ENCODE assay signal across 8 cellular contexts in genomic region chr4:77862478-77863216, GRCh38. TPM values are rescaled to one million over a fixed set of nuclear protein-coding genes. Genes with fewer than 3 reads are reported as not detected.
DNase-seq lines count a peak whose midpoint lies in the region; ATAC-seq and TF ChIP-seq lines count a peak whose summit lies in the region.

MRPL1 (plus strand) TSS chr4:77862830; CDS start chr4:77862849, 19 bp downstream.

- peak in 1 of 2 donors; percentile 41 for TF ChIP-seq CTCF in right atrium auricular region (IDR thresholded peaks at IDR 0.05)
- peak in 1 of 4 experiments; percentile 12 for TF ChIP-seq CTCF in uterus (IDR thresholded peaks at IDR 0.05)

- no peaks in the 10 kb centered on the region for H3K27me3 ChIP-seq in right atrium auricular region
- H3K27me3 ChIP-seq in uterus = no peaks in the 10 kb centered on the region

- intact Hi-C loops in T-helper 2 cell treated with Interferon-gamma antibody and Interleukin-4, amounts not matched to agents 100 ng/mL and 5 ng/mL, for 36 hours (cut with micrococcal nuclease) = loop anchor here (1.0 to 5.0 kb wide), 7 partner anchors 8 to 915 kb away; partner anchors contain the start of gene BMP2K
- intact Hi-C loops in uterus (cut with DNase I; ENCODE audit: low total_unique reads) = loop anchor here (5.0 kb wide), 1 partner anchor 45 kb away; the partner anchor contains the start of gene CNOT6L

- H3K4me1 ChIP-seq in right atrium auricular region (peaks cover 0 to 19% of the 10 kb centered on the region in 2 donors), uterus (peaks cover 0 to 4% of the 10 kb centered on the region in 2 donors)

- H3K4me3 ChIP-seq in right atrium auricular region (peak within 1 kb of the TSS; percentile 67 to 73), uterus (peak within 1 kb of the TSS; percentile 55 to 77)

- no peaks in the 10 kb centered on the region for H3K36me3 ChIP-seq in right atrium auricular region
- no peaks in the 10 kb centered on the region for H3K36me3 ChIP-seq in uterus

- peak within 1 kb of the TSS; percentile 90 to 91 for H3K27ac ChIP-seq in right atrium auricular region
- H3K27ac ChIP-seq in uterus = peak within 1 kb of the TSS; percentile 92 to 97

- DNase-seq in NCI-H187 treated with DMSO at 0.1 percent for 48 hours (lab: John Stamatoyannopoulos, UW) = peak; percentile 98
- peak; percentile 36 to 94 (median 84) for DNase-seq in anterior cingulate cortex (lab: John Stamatoyannopoulos, UW)
- peak; percentile 96 for DNase-seq in right atrium auricular region (ENCODE audit: low spot score)
- DNase-seq in pulmonary artery endothelial cell (ENCODE audit: low read depth, low spot score) = peak; percentile 83
- peak; percentile 88 to 92 for DNase-seq in uterus

- TF ChIP-seq POLR2A in uterus (IDR thresholded peaks at IDR 0.05) = peak in 1 of 2 donors; percentile 37

- peak; percentile 78 for ATAC-seq in GM18499 (IDR thresholded peaks at IDR 0.05; ENCODE audit: insufficient read depth, unreplicated experiment)
- peak; percentile 87 for ATAC-seq in HG02943 (IDR thresholded peaks at IDR 0.05; ENCODE audit: low read depth, unreplicated experiment)

- H3K9me3 ChIP-seq in right atrium auricular region (no peaks in the 10 kb centered on the region), uterus (no peaks in the 10 kb centered on the region)

RNA-seq across cellular contexts. Expression of gene MRPL1, which starts in this region (rescaled TPM):
- 36.5 and 49.9 TPM in 2 replicates for total RNA-seq in T-helper 2 cell treated with Interferon-gamma antibody and Interleukin-4, amounts not matched to agents 100 ng/mL and 5 ng/mL, for 36 hours
- total RNA-seq in right atrium auricular region = 10 to 100 TPM; 17.4 to 32.0 TPM
- 28.4 and 48.8 TPM in 2 replicates for total RNA-seq in pulmonary artery endothelial cell
- 10 to 100 TPM; 15.1 to 75.9 (median 34.8) TPM for total RNA-seq in uterus

Comparison
In these comparisons a context has a peak if more than half of its experiments do, and no peak if none do; other contexts are left out.
1. Peak in every context shown above with its lines: DNase-seq, ATAC-seq, H3K4me3 ChIP-seq and H3K27ac ChIP-seq.